8 cellular contexts compared by ENCODE assay signal in the genomic region with DNA sequence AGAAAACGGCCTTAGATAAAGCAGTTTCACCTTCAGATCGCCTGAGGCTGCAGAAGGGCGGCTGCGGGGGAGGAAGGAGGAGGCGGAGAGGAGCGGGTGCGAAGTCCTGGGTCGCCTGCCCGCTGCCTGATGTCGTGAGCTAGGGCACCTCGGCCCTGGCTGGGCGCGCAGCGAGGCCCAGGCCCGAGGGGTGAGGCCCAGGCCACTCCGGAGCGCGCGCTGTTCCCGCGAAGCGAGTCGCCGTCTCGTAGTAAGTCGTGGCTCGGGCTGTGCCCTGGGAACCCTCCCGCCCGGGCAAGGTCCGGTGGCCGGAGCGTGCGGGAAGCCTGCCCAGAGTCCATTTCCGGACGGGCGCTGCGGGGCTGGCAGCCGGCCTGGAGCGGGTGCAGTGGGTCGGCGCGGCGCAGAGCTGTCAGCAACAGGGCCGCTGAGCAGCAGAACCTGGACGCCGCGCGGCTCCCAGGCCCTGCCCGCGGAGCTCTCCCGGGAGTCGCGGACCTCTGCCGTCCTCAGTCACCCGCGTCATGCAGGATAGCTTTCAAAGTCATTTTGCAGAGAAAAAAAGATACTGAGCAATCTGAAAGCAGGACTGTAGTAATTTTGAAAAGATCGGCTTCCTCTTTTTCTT. TPM values are rescaled to one million over a fixed set of nuclear protein-coding genes. Genes with fewer than 3 reads are reported as not detected.
DNase-seq lines count a peak whose midpoint lies in the region; ATAC-seq and TF ChIP-seq lines count a peak whose summit lies in the region.

No MANE protein-coding gene starts in this region.

- H3K27ac Mint-ChIP-seq in nephron progenitor cell: peak overlapping the region; percentile 100

- H3K9me3 Mint-ChIP-seq in nephron progenitor cell: peaks cover 17% of the 10 kb centered on the region

- no peaks in the 10 kb centered on the region for H3K27me3 ChIP-seq in foreskin keratinocyte

- H3K36me3 Mint-ChIP-seq in nephron progenitor cell (ENCODE audit: low read depth): peaks cover 44% of the 10 kb centered on the region

- H3K4me1 ChIP-seq in foreskin keratinocyte: no peaks in the 10 kb centered on the region

- H3K4me3 Mint-ChIP-seq in nephron progenitor cell: peak overlapping the region; percentile 95

- H3K27ac ChIP-seq in foreskin keratinocyte: peak overlapping the region; percentile 11

- H3K27me3 Mint-ChIP-seq in nephron progenitor cell (ENCODE audit: low read depth, poor library complexity): peaks cover 3% of the 10 kb centered on the region

- peak; percentile 73 for ATAC-seq in GM18511 (IDR thresholded peaks at IDR 0.05; ENCODE audit: unreplicated experiment)
- peak; percentile 51 for ATAC-seq in HG02571 (IDR thresholded peaks at IDR 0.05; ENCODE audit: unreplicated experiment)
- ATAC-seq in foreskin keratinocyte: peak; percentile 54

- peak; percentile 51 for DNase-seq in NCI-H526 treated with DMSO at 0.1 percent for 48 hours (lab: John Stamatoyannopoulos, UW)
- DNase-seq in activated naive CD4-positive, alpha-beta T cell treated with Interleukin-2 at 50 U/mL for 16 hours: peak; percentile 37
- peak in 1 of 2 donors; percentile 39 for DNase-seq in foreskin keratinocyte
- peak; percentile 74 for DNase-seq in nephron progenitor cell
- no peak for DNase-seq in dedifferentiated amniotic fluid mesenchymal stem cell (ENCODE audit: extremely low spot score)
- DNase-seq in DMS114 treated with DMSO at 0.1 percent for 48 hours (lab: John Stamatoyannopoulos, UW; ENCODE audit: unreplicated experiment): no peak

- TF ChIP-seq CTCF in foreskin keratinocyte (conservative IDR thresholded peaks at IDR 0.05): no peak
- TF ChIP-seq CTCF in nephron progenitor cell (IDR thresholded peaks at IDR 0.05): no peak

- peaks cover 66% of the 10 kb centered on the region for H3K4me1 Mint-ChIP-seq in nephron progenitor cell

RNA-seq across cellular contexts. Expression of gene TRIM2, which starts 18.7 kb away (rescaled TPM):
- 7.0 and 9.9 TPM in 2 replicates for total RNA-seq in foreskin keratinocyte
- polyA plus RNA-seq in foreskin keratinocyte: 0.91 and 1.8 TPM in 2 replicates

Comparison
In these comparisons a context has a peak if more than half of its experiments do, and no peak if none do; other contexts are left out.
1. DNase-seq: peak in NCI-H526 treated with DMSO at 0.1 percent for 48 hours (single experiment), activated naive CD4-positive, alpha-beta T cell treated with Interleukin-2 at 50 U/mL for 16 hours (single experiment) and nephron progenitor cell (single experiment); none in dedifferentiated amniotic fluid mesenchymal stem cell (single experiment) and DMS114 treated with DMSO at 0.1 percent for 48 hours (single experiment).
2. Peak in every context shown above with its lines, with median percentiles within 50 percentile points of each other: ATAC-seq.